In the genomic region with DNA sequence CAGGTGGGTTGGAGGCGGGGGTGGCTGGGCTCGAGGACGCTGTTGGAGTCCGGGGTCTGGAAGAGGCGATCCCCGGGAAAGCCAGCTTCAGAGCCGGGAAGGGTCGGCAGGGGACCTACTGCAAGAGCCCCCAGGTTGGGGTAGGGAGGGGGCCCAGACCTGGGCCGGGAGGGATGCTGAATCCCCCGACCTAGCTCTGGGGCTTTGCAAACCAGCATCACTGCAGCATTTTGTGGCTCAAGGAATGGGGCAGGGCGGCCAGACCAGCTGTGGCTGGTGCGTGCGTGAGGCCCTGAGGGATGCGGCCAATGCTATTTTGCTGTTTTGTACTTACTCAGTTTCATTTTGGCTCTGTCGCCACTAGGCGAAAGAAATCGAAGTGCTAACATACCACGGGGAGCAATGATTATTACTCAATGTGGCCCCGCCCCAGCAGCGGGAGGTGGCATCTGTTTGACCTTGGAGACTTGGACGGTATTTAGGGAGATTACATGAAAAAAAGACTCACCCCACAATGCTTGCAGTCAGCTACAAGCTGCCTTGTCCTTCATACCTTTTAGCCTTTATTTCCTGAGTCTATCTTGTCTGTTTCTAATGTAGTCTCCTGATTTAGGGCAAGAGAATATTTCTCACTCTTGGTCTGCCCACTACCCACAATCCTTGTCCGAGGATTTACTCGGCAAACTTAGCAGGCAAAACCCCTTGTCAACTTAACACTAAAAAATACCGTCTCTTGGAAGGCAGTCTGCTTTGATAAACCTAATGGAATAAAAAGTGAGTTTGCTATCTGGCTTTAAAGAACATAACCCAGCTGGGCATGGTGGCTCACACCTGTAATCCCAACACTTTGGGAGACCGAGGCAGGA, we compare ENCODE assay signal across 1 cellular context.
TF ChIP-seq lines count a peak whose summit lies in the region.

No MANE protein-coding gene starts in this region.

TF ChIP-seq in HepG2, 621 proteins besides CTCF, POLR2A, EP300 and RAD21 (continued from another document and continues in another):
- TF ChIP-seq ETS1 (CRISPR knock-in tag; IDR thresholded peaks at IDR 0.05) (no peak), ZFP1 (CRISPR knock-in tag; IDR thresholded peaks at IDR 0.05) (no peak), ZNF205 (CRISPR knock-in tag; IDR thresholded peaks at IDR 0.05) (no peak), LCORL (IDR thresholded peaks at IDR 0.05) (no peak), LCORL (CRISPR knock-in tag; IDR thresholded peaks at IDR 0.05) (no peak; the same call in 1 of the 2 replicates), CHD4 (IDR thresholded peaks at IDR 0.05; ENCODE audit: borderline replicate concordance, low read length) (no peak), GRHL1 (CRISPR knock-in tag; conservative IDR thresholded peaks at IDR 0.05) (no peak), ARID4A (CRISPR knock-in tag; IDR thresholded peaks at IDR 0.05; ENCODE audit: borderline replicate concordance) (no peak; the same call in 1 of the 2 replicates), ZMAT3 (CRISPR knock-in tag; conservative IDR thresholded peaks at IDR 0.05) (no peak), POGZ (CRISPR knock-in tag; IDR thresholded peaks at IDR 0.05) (no peak), REPIN1 (CRISPR knock-in tag; IDR thresholded peaks at IDR 0.05; ENCODE audit: borderline replicate concordance, low read depth) (no peak), ZNF7 (CRISPR knock-in tag; IDR thresholded peaks at IDR 0.05) (no peak), ZNF224 (CRISPR knock-in tag; IDR thresholded peaks at IDR 0.05) (0 out of 2 replicates have a peak, but pooled peaks have one; percentile 8), FIP1L1 (IDR thresholded peaks at IDR 0.05; ENCODE audit: borderline replicate concordance, insufficient read depth, low read depth, low read length) (no peak), HNRNPH1 (optimal IDR thresholded peaks at IDR 0.05; ENCODE audit: low read depth, low read length) (no peak), CCAR2 (optimal IDR thresholded peaks at IDR 0.05; ENCODE audit: low read depth, low read length) (no peak), PAWR (CRISPR knock-in tag; IDR thresholded peaks at IDR 0.05; ENCODE audit: borderline replicate concordance) (no peak), SNRNP70 (IDR thresholded peaks at IDR 0.05; ENCODE audit: low read depth, low read length) (no peak), ZNF138 (CRISPR knock-in tag; IDR thresholded peaks at IDR 0.05; ENCODE audit: low read depth) (0 out of 2 replicates have a peak, but pooled peaks have one; percentile 28), NCOA5 (CRISPR knock-in tag; IDR thresholded peaks at IDR 0.05) (no peak), ZMYM4 (CRISPR knock-in tag; IDR thresholded peaks at IDR 0.05) (no peak), ZNF276 (CRISPR knock-in tag; IDR thresholded peaks at IDR 0.05; ENCODE audit: low read depth) (no peak), ZSCAN21 (CRISPR knock-in tag; IDR thresholded peaks at IDR 0.05; ENCODE audit: borderline replicate concordance) (peak; percentile 22; the same call in 1 of the 2 replicates), MAF1 (CRISPR knock-in tag; IDR thresholded peaks at IDR 0.05; ENCODE audit: borderline replicate concordance) (no peak), ZNF672 (CRISPR knock-in tag; IDR thresholded peaks at IDR 0.05) (no peak), AGO1 (IDR thresholded peaks at IDR 0.05; ENCODE audit: low read depth, low read length, poor library complexity, severe bottlenecking) (no peak), SIN3B (IDR thresholded peaks at IDR 0.05; ENCODE audit: low read length) (no peak), AFF4 (CRISPR knock-in tag; IDR thresholded peaks at IDR 0.05) (no peak), USF2 (IDR thresholded peaks at IDR 0.05; ENCODE audit: low read depth, low read length) (no peak), USF2 (CRISPR knock-in tag; IDR thresholded peaks at IDR 0.05; ENCODE audit: borderline replicate concordance) (no peak), PCBP1 (IDR thresholded peaks at IDR 0.05; ENCODE audit: borderline replicate concordance, low read depth, low read length) (0 out of 2 replicates have a peak, but pooled peaks have one; percentile 22), ZNF180 (CRISPR knock-in tag; IDR thresholded peaks at IDR 0.05; ENCODE audit: borderline replicate concordance, low read depth) (no peak)
- TF ChIP-seq, protein P1, sequence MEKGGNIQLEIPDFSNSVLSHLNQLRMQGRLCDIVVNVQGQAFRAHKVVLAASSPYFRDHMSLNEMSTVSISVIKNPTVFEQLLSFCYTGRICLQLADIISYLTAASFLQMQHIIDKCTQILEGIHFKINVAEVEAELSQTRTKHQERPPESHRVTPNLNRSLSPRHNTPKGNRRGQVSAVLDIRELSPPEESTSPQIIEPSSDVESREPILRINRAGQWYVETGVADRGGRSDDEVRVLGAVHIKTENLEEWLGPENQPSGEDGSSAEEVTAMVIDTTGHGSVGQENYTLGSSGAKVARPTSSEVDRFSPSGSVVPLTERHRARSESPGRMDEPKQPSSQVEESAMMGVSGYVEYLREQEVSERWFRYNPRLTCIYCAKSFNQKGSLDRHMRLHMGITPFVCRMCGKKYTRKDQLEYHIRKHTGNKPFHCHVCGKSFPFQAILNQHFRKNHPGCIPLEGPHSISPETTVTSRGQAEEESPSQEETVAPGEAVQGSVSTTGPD (CRISPR knock-in tag; IDR thresholded peaks at IDR 0.05) = no peak
- TF ChIP-seq, protein P2, sequence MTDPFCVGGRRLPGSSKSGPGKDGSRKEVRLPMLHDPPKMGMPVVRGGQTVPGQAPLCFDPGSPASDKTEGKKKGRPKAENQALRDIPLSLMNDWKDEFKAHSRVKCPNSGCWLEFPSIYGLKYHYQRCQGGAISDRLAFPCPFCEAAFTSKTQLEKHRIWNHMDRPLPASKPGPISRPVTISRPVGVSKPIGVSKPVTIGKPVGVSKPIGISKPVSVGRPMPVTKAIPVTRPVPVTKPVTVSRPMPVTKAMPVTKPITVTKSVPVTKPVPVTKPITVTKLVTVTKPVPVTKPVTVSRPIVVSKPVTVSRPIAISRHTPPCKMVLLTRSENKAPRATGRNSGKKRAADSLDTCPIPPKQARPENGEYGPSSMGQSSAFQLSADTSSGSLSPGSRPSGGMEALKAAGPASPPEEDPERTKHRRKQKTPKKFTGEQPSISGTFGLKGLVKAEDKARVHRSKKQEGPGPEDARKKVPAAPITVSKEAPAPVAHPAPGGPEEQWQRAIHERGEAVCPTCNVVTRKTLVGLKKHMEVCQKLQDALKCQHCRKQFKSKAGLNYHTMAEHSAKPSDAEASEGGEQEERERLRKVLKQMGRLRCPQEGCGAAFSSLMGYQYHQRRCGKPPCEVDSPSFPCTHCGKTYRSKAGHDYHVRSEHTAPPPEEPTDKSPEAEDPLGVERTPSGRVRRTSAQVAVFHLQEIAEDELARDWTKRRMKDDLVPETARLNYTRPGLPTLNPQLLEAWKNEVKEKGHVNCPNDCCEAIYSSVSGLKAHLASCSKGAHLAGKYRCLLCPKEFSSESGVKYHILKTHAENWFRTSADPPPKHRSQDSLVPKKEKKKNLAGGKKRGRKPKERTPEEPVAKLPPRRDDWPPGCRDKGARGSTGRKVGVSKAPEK (CRISPR knock-in tag; IDR thresholded peaks at IDR 0.05; ENCODE audit: borderline replicate concordance) = no peak
